In the genomic region with DNA sequence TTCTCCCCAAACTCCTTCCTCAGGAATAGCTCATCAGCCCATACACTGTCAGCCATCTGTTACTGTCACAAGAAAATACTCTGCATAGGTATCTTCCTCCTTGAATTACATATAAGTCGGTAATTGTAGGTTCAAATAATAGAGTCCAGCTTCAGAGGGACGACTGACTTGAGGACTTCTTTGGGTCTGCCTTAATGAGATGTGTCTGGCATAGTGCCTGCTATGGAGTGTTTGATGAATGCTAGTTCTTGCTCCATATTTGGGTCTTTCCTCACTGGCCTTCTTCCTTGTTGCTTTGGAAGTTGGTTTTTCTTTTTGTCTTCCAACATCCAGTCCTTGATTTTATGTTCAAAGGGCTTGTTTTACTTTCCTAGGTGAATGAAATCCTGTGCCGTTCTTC, we compare ENCODE assay signal across 1 cellular context.
TF ChIP-seq lines count a peak whose summit lies in the region.

No MANE protein-coding gene starts in this region.

TF ChIP-seq in HepG2, 621 proteins besides CTCF, POLR2A, EP300 and RAD21 (continued from another document):
- TF ChIP-seq ZNF547 (CRISPR knock-in tag; IDR thresholded peaks at IDR 0.05) (no peak), ZSCAN21 (CRISPR knock-in tag; IDR thresholded peaks at IDR 0.05; ENCODE audit: borderline replicate concordance) (no peak), ZNF879 (CRISPR knock-in tag; IDR thresholded peaks at IDR 0.05) (no peak), NR1H2 (CRISPR knock-in tag; IDR thresholded peaks at IDR 0.05; ENCODE audit: borderline replicate concordance, low read depth) (no peak), ZNF891 (CRISPR knock-in tag; IDR thresholded peaks at IDR 0.05) (no peak), HOXA3 (CRISPR knock-in tag; IDR thresholded peaks at IDR 0.05) (no peak), HDAC1 (CRISPR knock-in tag; IDR thresholded peaks at IDR 0.05) (no peak), HOXA7 (CRISPR knock-in tag; IDR thresholded peaks at IDR 0.05) (no peak), PCBP1 (IDR thresholded peaks at IDR 0.05; ENCODE audit: borderline replicate concordance, low read depth, low read length) (no peak), ZKSCAN8 (CRISPR knock-in tag; IDR thresholded peaks at IDR 0.05; ENCODE audit: borderline replicate concordance) (no peak), CHD4 (IDR thresholded peaks at IDR 0.05; ENCODE audit: borderline replicate concordance, low read length) (no peak)
- TF ChIP-seq, protein P1, sequence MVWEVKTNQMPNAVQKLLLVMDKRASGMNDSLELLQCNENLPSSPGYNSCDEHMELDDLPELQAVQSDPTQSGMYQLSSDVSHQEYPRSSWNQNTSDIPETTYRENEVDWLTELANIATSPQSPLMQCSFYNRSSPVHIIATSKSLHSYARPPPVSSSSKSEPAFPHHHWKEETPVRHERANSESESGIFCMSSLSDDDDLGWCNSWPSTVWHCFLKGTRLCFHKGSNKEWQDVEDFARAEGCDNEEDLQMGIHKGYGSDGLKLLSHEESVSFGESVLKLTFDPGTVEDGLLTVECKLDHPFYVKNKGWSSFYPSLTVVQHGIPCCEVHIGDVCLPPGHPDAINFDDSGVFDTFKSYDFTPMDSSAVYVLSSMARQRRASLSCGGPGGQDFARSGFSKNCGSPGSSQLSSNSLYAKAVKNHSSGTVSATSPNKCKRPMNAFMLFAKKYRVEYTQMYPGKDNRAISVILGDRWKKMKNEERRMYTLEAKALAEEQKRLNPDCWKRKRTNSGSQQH (CRISPR knock-in tag; IDR thresholded peaks at IDR 0.05; ENCODE audit: low read depth) = no peak
TF ChIP-seq in HepG2: peak in this region for 0.
